ENCODE assay signal across 1 cellular context in genomic region chr19:48962849-48963165, GRCh38.
A peak's percentile ranks its signal among the peaks of the same experiment; 100 is the strongest.
TF ChIP-seq lines count a peak whose summit lies in the region.

No MANE protein-coding gene starts in this region.

TF ChIP-seq in K562, 482 proteins besides CTCF, POLR2A, EP300 and RAD21:
- TF ChIP-seq SMAD2 (IDR thresholded peaks at IDR 0.05; ENCODE audit: low read depth, low read length): no peak
- TF ChIP-seq EGR1 (conservative IDR thresholded peaks at IDR 0.05): 0 out of 2 replicates have a peak, but pooled peaks have one; percentile 16
- TF ChIP-seq PKNOX1 (IDR thresholded peaks at IDR 0.05): peak; percentile 65; the same call in 1 of the 2 replicates
